ENCODE assay signal across 13 cellular contexts in the genomic region with DNA sequence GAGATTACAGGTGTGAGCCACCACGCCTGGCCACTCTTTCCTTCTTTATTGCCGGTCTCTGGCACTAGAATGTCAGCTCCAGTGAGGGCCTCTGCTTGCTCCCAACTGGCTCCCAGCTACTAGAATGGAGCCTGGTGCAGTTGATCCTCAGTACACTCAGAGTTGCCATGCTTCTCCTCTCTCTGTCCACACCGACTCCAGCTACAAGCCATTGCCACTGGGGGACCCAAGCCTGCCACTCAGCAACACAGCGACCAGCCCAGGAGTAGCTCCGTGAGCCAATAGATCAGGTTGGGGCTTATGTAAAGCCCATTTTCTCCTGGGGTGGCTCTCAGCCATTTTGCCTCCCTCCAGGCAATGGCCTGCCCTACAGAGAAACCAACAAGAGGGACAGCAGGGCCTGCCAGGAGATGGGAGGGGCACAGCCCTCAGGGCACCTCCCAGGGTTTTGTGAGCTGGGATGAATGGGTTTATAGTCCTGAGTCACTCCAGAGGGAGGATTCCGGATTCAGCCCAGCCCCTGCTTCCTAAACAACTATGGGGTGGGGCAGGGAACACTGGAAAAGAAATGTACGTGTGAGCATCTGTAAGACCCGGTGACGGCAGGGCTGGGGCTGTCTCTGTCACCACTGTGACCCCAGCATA. TPM values are rescaled to one million over a fixed set of nuclear protein-coding genes. Genes with fewer than 3 reads are reported as not detected.
A peak's percentile ranks its signal among the peaks of the same experiment; 100 is the strongest.
DNase-seq lines count a peak whose midpoint lies in the region; ATAC-seq and TF ChIP-seq lines count a peak whose summit lies in the region.
"Had no signal": no experiment of that assay in that cellular context is flagged by ENCODE, and none has a peak within 500 bp of the region (broad histone marks: within the 10 kb centered on the region; RNA-seq: fewer than 3 reads in every experiment).

No MANE protein-coding gene starts in this region.

- H3K4me3 Mint-ChIP-seq in HFFc6 (peak overlapping the region; percentile 36; the same call in 1 of the 2 replicates), MCF 10A (ENCODE audit: unreplicated experiment) (peak overlapping the region; percentile 52)
- H3K4me3 Mint-ChIP-seq: activated naive CD4-positive, alpha-beta T cell treated with anti-CD3 and anti-CD28 coated beads, Interleukin-2, amount 50 U/mL, for 24 hours; memory B cell had no signal

- H3K36me3 ChIP-seq in A673 (ENCODE audit: insufficient read depth, low read length, poor library complexity, severe bottlenecking) (no peaks in the 10 kb centered on the region), ascending aorta (peaks cover 0 to 3% of the 10 kb centered on the region in 2 donors)

- intact Hi-C loops in A673 (cut with micrococcal nuclease; ENCODE audit: unreplicated experiment): no loop called here
- intact Hi-C loops in MCF 10A (cut with micrococcal nuclease): no loop called here
- intact Hi-C loops in left colon (cut with DNase I, micrococcal nuclease): no loop called here
- intact Hi-C loops in ascending aorta (cut with DNase I): no loop called here

- ATAC-seq in left colon (peak; percentile 98), GM21786 (IDR thresholded peaks at IDR 0.05; ENCODE audit: unreplicated experiment) (no peak), GM21390 (IDR thresholded peaks at IDR 0.05; ENCODE audit: unreplicated experiment) (no peak)

- H3K4me1 ChIP-seq in A673 (ENCODE audit: insufficient read depth, low read length, poor library complexity, severe bottlenecking) (no peaks in the 10 kb centered on the region), ascending aorta (no peaks in the 10 kb centered on the region)

- peak overlapping the region; percentile 68 for H3K27ac Mint-ChIP-seq in HFFc6
- peak overlapping the region; percentile 92 for H3K27ac Mint-ChIP-seq in MCF 10A (ENCODE audit: low read depth, unreplicated experiment)
- H3K27ac Mint-ChIP-seq: activated naive CD4-positive, alpha-beta T cell treated with anti-CD3 and anti-CD28 coated beads, Interleukin-2, amount 50 U/mL, for 24 hours; memory B cell had no signal

- H3K9me3 Mint-ChIP-seq in HFFc6 (no peaks in the 10 kb centered on the region), MCF 10A (ENCODE audit: unreplicated experiment) (no peaks in the 10 kb centered on the region)
- H3K9me3 Mint-ChIP-seq: activated naive CD4-positive, alpha-beta T cell treated with anti-CD3 and anti-CD28 coated beads, Interleukin-2, amount 50 U/mL, for 24 hours; memory B cell had no signal

- no TSS peak for BruUV-seq in A673 (replicated peaks; lab: Mats Ljungman, UMichigan)
- BruUV-seq in MCF 10A (replicated peaks; lab: Mats Ljungman, UMichigan): no TSS peak

- H3K36me3 Mint-ChIP-seq in HFFc6 (ENCODE audit: low read depth): peaks cover 3% of the 10 kb centered on the region; the same call in 1 of the 2 replicates
- H3K36me3 Mint-ChIP-seq in MCF 10A (ENCODE audit: insufficient read depth, unreplicated experiment): no peaks in the 10 kb centered on the region
- H3K36me3 Mint-ChIP-seq: activated naive CD4-positive, alpha-beta T cell treated with anti-CD3 and anti-CD28 coated beads, Interleukin-2, amount 50 U/mL, for 24 hours had no signal

- no peaks in the 10 kb centered on the region for H3K27me3 ChIP-seq in A673 (replicated peaks; ENCODE audit: insufficient read depth, low read depth, low read length, poor library complexity)
- H3K27me3 ChIP-seq in ascending aorta: no peaks in the 10 kb centered on the region
- H3K27me3 ChIP-seq: BLaER1 treated with 17β-estradiol and CSF1 and Interleukin-3, amounts not matched to agents 10 nM and 100 nM had no signal

- H3K27me3 Mint-ChIP-seq in HFFc6 (ENCODE audit: insufficient read depth): no peaks in the 10 kb centered on the region; the same call in 1 of the 2 replicates
- H3K27me3 Mint-ChIP-seq in MCF 10A (ENCODE audit: insufficient read depth, unreplicated experiment): no peaks in the 10 kb centered on the region
- H3K27me3 Mint-ChIP-seq: activated naive CD4-positive, alpha-beta T cell treated with anti-CD3 and anti-CD28 coated beads, Interleukin-2, amount 50 U/mL, for 24 hours; memory B cell had no signal

- CTCF ChIA-PET in A673 (lab: Charles Lee) (interaction anchor here (1.9 kb wide), 1 partner anchor 10 kb away, joined by 5 read pairs; no protein-coding TSS in a partner anchor), MCF 10A (lab: Yijun Ruan, JAX) (interaction anchor here (0.5 to 1.7 kb wide), 6 partner anchors 10 to 137 kb away, joined by 3 to 8 read pairs (median 4); no protein-coding TSS in a partner anchor)

- no peaks in the 10 kb centered on the region for H3K9me3 ChIP-seq in A673 (ENCODE audit: low read depth, low read length, poor library complexity, severe bottlenecking)
- H3K9me3 ChIP-seq in ascending aorta: no peaks in the 10 kb centered on the region
- H3K9me3 ChIP-seq: BLaER1 treated with 17β-estradiol and CSF1 and Interleukin-3, amounts not matched to agents 10 nM and 100 nM had no signal

- H3K4me1 Mint-ChIP-seq in HFFc6 (ENCODE audit: low read depth) (peaks cover 16% of the 10 kb centered on the region), MCF 10A (ENCODE audit: insufficient read depth, unreplicated experiment) (peaks cover 31% of the 10 kb centered on the region)
- H3K4me1 Mint-ChIP-seq: activated naive CD4-positive, alpha-beta T cell treated with anti-CD3 and anti-CD28 coated beads, Interleukin-2, amount 50 U/mL, for 24 hours had no signal

- H3K27ac ChIP-seq in A673 (ENCODE audit: low read depth, low read length, poor library complexity, severe bottlenecking) (no peak overlapping the region), ascending aorta (no peak overlapping the region)
- H3K27ac ChIP-seq: BLaER1 treated with 17β-estradiol and CSF1 and Interleukin-3, amounts not matched to agents 10 nM and 100 nM had no signal

- no peak for TF ChIP-seq CTCF in A673 (conservative IDR thresholded peaks at IDR 0.05; ENCODE audit: low read depth, low read length)
- no peak for TF ChIP-seq CTCF in HFFc6 (IDR thresholded peaks at IDR 0.05)
- no peak for TF ChIP-seq CTCF in MCF 10A (IDR thresholded peaks at IDR 0.05; ENCODE audit: unreplicated experiment)
- TF ChIP-seq CTCF in ascending aorta (IDR thresholded peaks at IDR 0.05): no peak

- POLR2A ChIA-PET in A673 (lab: Charles Lee; ENCODE audit: low non-redundant PET) (no interaction called here), MCF 10A (lab: Yijun Ruan, JAX) (interaction anchor here (0.6 to 2.5 kb wide), 10 partner anchors 18 to 144 kb away, joined by 3 to 9 read pairs (median 4); a partner anchor contains a TSS)

- H3K4me3 ChIP-seq in A673 (ENCODE audit: low read depth, low read length, poor library complexity, severe bottlenecking) (no peak overlapping the region), ascending aorta (no peak overlapping the region)
- H3K4me3 ChIP-seq: BLaER1 treated with 17β-estradiol and CSF1 and Interleukin-3, amounts not matched to agents 10 nM and 100 nM had no signal

- peak; percentile 47 for DNase-seq in A673 (ENCODE audit: low spot score)
- DNase-seq in HFFc6: peak; percentile 72
- DNase-seq in MCF 10A (ENCODE audit: unreplicated experiment): peak; percentile 96
- peak; percentile 73 to 86 for DNase-seq in left colon
- no peak for DNase-seq in ascending aorta (ENCODE audit: low spot score in 2 of 2)
- no peak for DNase-seq in NCI-H1694 (lab: John Stamatoyannopoulos, UW)
- DNase-seq: activated CD4-positive, CD25-positive, alpha-beta regulatory T cell treated with anti-CD3 and anti-CD28 coated beads, Interleukin-2, amount 50 U/mL, for 72 hours; stimulated activated naive CD4-positive, alpha-beta T cell treated with Interleukin-2 at 50 U/mL for 16 hours had no signal

RNA-seq across cellular contexts. Expression of a gene that starts 36.5 kb away (rescaled TPM):
- total RNA-seq in A673 (2021): 13.5 and 15.2 TPM in 2 replicates
- total RNA-seq in HFFc6 (2021; fragmentation: NEBNext Ultra II Directional; extraction: Animal tissue kit (Norgen Biotek cat#: 25700)): 10 to 100 TPM; 13.3 to 15.5 (median 14.3) TPM
- total RNA-seq in MCF 10A (2022): 16.8 and 17.3 TPM in 2 replicates
- total RNA-seq in left colon: 10 to 100 TPM; 12.9 to 14.0 TPM
- 4.5 TPM for total RNA-seq in ascending aorta

RNA-seq across cellular contexts. Expression of a gene that starts 40.8 kb away (rescaled TPM):
- 89.6 and 102 TPM in 2 replicates for total RNA-seq in A673 (2021)
- 100 to 1,000 TPM; 179 to 199 (median 185) TPM for total RNA-seq in HFFc6 (2021; fragmentation: NEBNext Ultra II Directional; extraction: Animal tissue kit (Norgen Biotek cat#: 25700))
- total RNA-seq in MCF 10A (2022): 168 and 178 TPM in 2 replicates
- total RNA-seq in left colon: 100 to 1,000 TPM; 218 to 260 TPM
- total RNA-seq in ascending aorta: 110 TPM

RNA-seq across cellular contexts. Expression of a gene that starts 49.8 kb away (rescaled TPM):
- total RNA-seq in A673 (2021) (0.80 and 1.6 TPM in 2 replicates), MCF 10A (2022) (0.33 and 0.42 TPM in 2 replicates), left colon (1 to 10 TPM in 1 of 2 donors, under 1 TPM in 1; 0.37 to 1.6 TPM), ascending aorta (2.2 TPM)
- total RNA-seq in HFFc6 (2021; fragmentation: NEBNext Ultra II Directional; extraction: Animal tissue kit (Norgen Biotek cat#: 25700)): 1 to 10 TPM in 4 of 6 experiments, under 1 TPM in 2; 0.80 to 1.3 (median 1.1) TPM

RNA-seq across cellular contexts. Expression of a gene that starts 51.2 kb away (rescaled TPM):
- total RNA-seq in A673 (2021) (6.6 and 9.1 TPM in 2 replicates), MCF 10A (2022) (3.5 and 5.1 TPM in 2 replicates), left colon (1 to 10 TPM; 3.4 to 6.1 TPM), ascending aorta (37.1 TPM)
- 10 to 100 TPM; 10.3 to 21.3 (median 13.8) TPM for total RNA-seq in HFFc6 (2021; fragmentation: NEBNext Ultra II Directional; extraction: Animal tissue kit (Norgen Biotek cat#: 25700))

RNA-seq across cellular contexts. Expression of a gene that starts 53.9 kb away (rescaled TPM):
- total RNA-seq in A673 (2021) (not detected in 2 replicates), MCF 10A (2022) (not detected in 2 replicates), left colon (1 to 10 TPM in 1 of 2 donors, under 1 TPM in 1; 0.59 to 1.5 TPM), ascending aorta (14.0 TPM)
- total RNA-seq in HFFc6 (2021; fragmentation: NEBNext Ultra II Directional; extraction: Animal tissue kit (Norgen Biotek cat#: 25700)): 10 to 100 TPM in 4 of 6 experiments, 1 to 10 TPM in 2; 3.7 to 16.8 (median 13.3) TPM

Comparison
In these comparisons a context has a peak if more than half of its experiments do, and no peak if none do; other contexts are left out.
1. DNase-seq: peak in A673 (single experiment), HFFc6 (single experiment), MCF 10A (single experiment) and left colon (2 of 2); none in ascending aorta (0 of 2) and NCI-H1694 (single experiment).